ENCODE assay signal across 10 cellular contexts in the genomic region with DNA sequence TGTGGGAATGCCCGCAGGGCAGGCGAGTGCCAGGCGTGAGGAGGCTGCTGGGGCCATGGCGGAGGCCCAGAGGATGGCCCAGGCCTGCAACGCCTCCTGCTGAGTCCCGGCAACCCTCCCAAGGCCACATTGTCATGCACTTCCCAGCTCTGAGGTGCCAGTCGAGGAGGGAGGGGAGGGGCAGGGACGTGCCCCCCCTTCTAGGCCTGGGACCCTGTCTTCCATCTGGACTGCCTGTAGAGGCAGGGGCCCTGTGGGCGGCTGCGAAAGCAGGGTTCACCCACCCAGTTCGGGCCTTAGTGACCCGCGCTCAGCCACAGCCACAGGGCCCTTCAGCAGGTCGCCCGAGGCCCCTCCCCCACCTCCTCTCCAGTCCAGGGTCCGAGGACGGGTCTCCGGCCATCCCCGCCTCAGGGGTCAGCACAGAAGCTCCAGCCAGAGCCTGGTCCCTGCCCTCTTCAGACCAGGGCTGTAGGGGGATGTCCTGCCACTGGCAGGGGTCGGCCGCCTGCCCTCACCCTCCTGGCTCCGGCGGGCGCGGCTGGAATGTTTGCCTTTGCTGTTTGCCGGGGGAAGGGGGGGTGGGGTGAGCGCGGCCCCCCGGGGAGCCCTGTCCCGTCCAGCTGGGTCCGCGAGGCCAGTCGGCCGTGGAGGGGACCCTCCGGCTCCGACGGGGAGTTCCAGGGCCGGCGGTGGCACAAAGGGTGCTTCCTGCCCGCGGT. TPM values are rescaled to one million over a fixed set of nuclear protein-coding genes. Genes with fewer than 3 reads are reported as not detected.
A peak's percentile ranks its signal among the peaks of the same experiment; 100 is the strongest.
DNase-seq lines count a peak whose midpoint lies in the region; TF ChIP-seq lines count a peak whose summit lies in the region.
"Had no signal": no experiment of that assay in that cellular context is flagged by ENCODE, and none has a peak within 500 bp of the region (broad histone marks: within the 10 kb centered on the region; RNA-seq: fewer than 3 reads in every experiment).

No MANE protein-coding gene starts in this region.

- no peak for TF ChIP-seq POLR2A in testis (IDR thresholded peaks at IDR 0.05)

- H3K9me3 Mint-ChIP-seq in Calu3 (ENCODE audit: low read depth, unreplicated experiment): no peaks in the 10 kb centered on the region

- peak overlapping the region; percentile 53 for H3K4me3 ChIP-seq in HUES6 (ENCODE audit: low read depth, low read length)
- H3K4me3 ChIP-seq in ascending aorta: peak overlapping the region; percentile 54 to 57
- H3K4me3 ChIP-seq in iPS-20b (ENCODE audit: low read length): peak overlapping the region; percentile 30; the same call in 1 of the 2 replicates
- H3K4me3 ChIP-seq in testis: peak overlapping the region; percentile 41 to 47
- H3K4me3 ChIP-seq: uterus had no signal

- no TSS peak for BruUV-seq in Calu3 (replicated peaks; lab: Mats Ljungman, UMichigan)

- WGBS in testis, 2 donors: 40 to 60% methylated on average over 3 to 37 of the region's 41 CpGs

- intact Hi-C loops in ascending aorta (cut with DNase I): no loop called here
- intact Hi-C loops in testis (cut with DNase I; ENCODE audit: low total_unique reads): no loop called here
- intact Hi-C loops in Calu3 (cut with micrococcal nuclease; ENCODE audit: unreplicated experiment): no loop called here

- H3K27me3 ChIP-seq in HUES6 (ENCODE audit: control insufficient read depth, insufficient read depth, low read length): peaks cover 20% of the 10 kb centered on the region
- H3K27me3 ChIP-seq in ascending aorta: peaks cover 10% of the 10 kb centered on the region
- peaks cover 26% of the 10 kb centered on the region; the same call in 1 of the 2 replicates for H3K27me3 ChIP-seq in iPS-20b (ENCODE audit: insufficient read depth, low read length)
- no peaks in the 10 kb centered on the region for H3K27me3 ChIP-seq in testis

- H3K27ac Mint-ChIP-seq in Calu3 (ENCODE audit: unreplicated experiment): no peak overlapping the region

- TF ChIP-seq CTCF in ascending aorta (IDR thresholded peaks at IDR 0.05): no peak
- TF ChIP-seq CTCF in testis (IDR thresholded peaks at IDR 0.05): no peak
- no peak for TF ChIP-seq CTCF in Calu3 (IDR thresholded peaks at IDR 0.05; ENCODE audit: unreplicated experiment)

- H3K27ac ChIP-seq in HUES6 (ENCODE audit: low read depth, low read length) (peak overlapping the region; percentile 59; the same call in 1 of the 2 replicates), ascending aorta (no peak overlapping the region), iPS-20b (ENCODE audit: low read length) (no peak overlapping the region), testis (no peak overlapping the region)
- H3K27ac ChIP-seq: uterus had no signal

- H3K9ac ChIP-seq in HUES6 (ENCODE audit: low read length): peak overlapping the region; percentile 54
- no peak overlapping the region for H3K9ac ChIP-seq in iPS-20b (ENCODE audit: low read depth, low read length)

- no peaks in the 10 kb centered on the region for H3K9me3 ChIP-seq in HUES6 (ENCODE audit: control insufficient read depth, insufficient read depth, low read depth, low read length)
- no peaks in the 10 kb centered on the region for H3K9me3 ChIP-seq in ascending aorta
- no peaks in the 10 kb centered on the region for H3K9me3 ChIP-seq in iPS-20b (ENCODE audit: insufficient read depth, low read depth, low read length)
- no peaks in the 10 kb centered on the region for H3K9me3 ChIP-seq in testis
- H3K9me3 ChIP-seq: uterus had no signal

- no peaks in the 10 kb centered on the region for H3K36me3 ChIP-seq in HUES6 (ENCODE audit: control insufficient read depth, insufficient read depth, low read length)
- H3K36me3 ChIP-seq in ascending aorta: no peaks in the 10 kb centered on the region
- H3K36me3 ChIP-seq in iPS-20b (ENCODE audit: insufficient read depth, low read depth, low read length): no peaks in the 10 kb centered on the region
- no peaks in the 10 kb centered on the region for H3K36me3 ChIP-seq in testis (ENCODE audit: low read depth, missing control alignments)
- H3K36me3 ChIP-seq: uterus had no signal

- peaks cover 10% of the 10 kb centered on the region for H3K36me3 Mint-ChIP-seq in Calu3 (ENCODE audit: insufficient read depth, unreplicated experiment)

- H3K4me3 Mint-ChIP-seq in Calu3 (ENCODE audit: low read depth, unreplicated experiment): no peak overlapping the region

- peaks cover 14% of the 10 kb centered on the region for H3K4me1 Mint-ChIP-seq in Calu3 (ENCODE audit: low read depth, unreplicated experiment)

- peaks cover 8% of the 10 kb centered on the region for H3K27me3 Mint-ChIP-seq in Calu3 (ENCODE audit: unreplicated experiment)

- H3K4me1 ChIP-seq in HUES6 (ENCODE audit: control insufficient read depth, insufficient read depth, low read length) (peaks cover 53% of the 10 kb centered on the region), ascending aorta (peaks cover 0 to 11% of the 10 kb centered on the region in 2 donors), iPS-20b (ENCODE audit: insufficient read depth, low read length) (no peaks in the 10 kb centered on the region; the same call in 1 of the 2 replicates), testis (peaks cover 10% of the 10 kb centered on the region)

- CTCF ChIA-PET in Calu3 (lab: Charles Lee): no interaction called here

- DNase-seq in ascending aorta (ENCODE audit: low spot score in 2 of 2) (no peak), testis (peak; percentile 45), mucosa of gallbladder (ENCODE audit: low spot score) (no peak), Calu3 (no peak), NCI-H510A (lab: John Stamatoyannopoulos, UW) (no peak)
- DNase-seq: activated CD4-positive, alpha-beta T cell treated with anti-CD3 and anti-CD28 coated beads for 1 hour; activated naive CD4-positive, alpha-beta T cell; uterus had no signal

RNA-seq across cellular contexts. Expression of gene FGFR3, which starts 26.6 kb away (rescaled TPM):
- total RNA-seq in ascending aorta: 3.7 TPM
- 10 to 100 TPM; 79.6 to 93.7 TPM for total RNA-seq in testis
- 39.2 TPM for polyA plus RNA-seq in testis (ENCODE audit: insufficient read depth, low read depth, low replicate concordance)
- 104 TPM for total RNA-seq in mucosa of gallbladder
- 34.3 and 47.5 TPM in 2 replicates for total RNA-seq in Calu3 (2022)

RNA-seq across cellular contexts. Expression of gene TACC3, which starts 45.2 kb away (rescaled TPM):
- 2.7 TPM for total RNA-seq in ascending aorta
- 100 to 1,000 TPM in 1 of 2 donors, 10 to 100 TPM in 1; 82.9 to 112 TPM for total RNA-seq in testis
- polyA plus RNA-seq in testis (ENCODE audit: insufficient read depth, low read depth, low replicate concordance): 158 TPM
- 16.2 TPM for total RNA-seq in mucosa of gallbladder
- total RNA-seq in Calu3 (2022): 89.6 and 95.9 TPM in 2 replicates

RNA-seq across cellular contexts. Expression of gene TMEM129, which starts 45.4 kb away (rescaled TPM):
- 192 TPM for total RNA-seq in ascending aorta
- 10 to 100 TPM; 76.1 to 76.4 TPM for total RNA-seq in testis
- polyA plus RNA-seq in testis (ENCODE audit: insufficient read depth, low read depth, low replicate concordance): 34.0 TPM
- total RNA-seq in mucosa of gallbladder: 60.5 TPM
- 29.8 and 31.0 TPM in 2 replicates for total RNA-seq in Calu3 (2022)

RNA-seq across cellular contexts. Expression of gene SLBP, which starts 54.4 kb away (rescaled TPM):
- total RNA-seq in ascending aorta: 218 TPM
- total RNA-seq in testis: 100 to 1,000 TPM; 137 to 173 TPM
- polyA plus RNA-seq in testis (ENCODE audit: insufficient read depth, low read depth, low replicate concordance): 118 TPM
- total RNA-seq in mucosa of gallbladder: 26.4 TPM
- 46.1 and 49.3 TPM in 2 replicates for total RNA-seq in Calu3 (2022)
